8 cellular contexts compared by ENCODE assay signal in genomic region chr13:113034451-113035208, GRCh38.
A peak's percentile ranks its signal among the peaks of the same experiment; 100 is the strongest.
DNase-seq lines count a peak whose midpoint lies in the region; ATAC-seq and TF ChIP-seq lines count a peak whose summit lies in the region.

No MANE protein-coding gene starts in this region.

- no peak for DNase-seq in stimulated activated naive CD8-positive, alpha-beta T cell treated with anti-CD3 and anti-CD28 coated beads, Interleukin-15, amount 100 ng/mL, for 72 hours
- DNase-seq in stimulated activated naive CD8-positive, alpha-beta T cell treated with anti-CD3 and anti-CD28 coated beads, Interleukin-15, Interleukin-2, amounts not matched to agents 100 U/mL and 50 U/mL, for 24 hours = no peak
- peak; percentile 47 for DNase-seq in astrocyte of the spinal cord (ENCODE audit: low read depth, low spot score)
- peak; percentile 35 for DNase-seq in iPS DF 6.9 (ENCODE audit: low read depth, low spot score)
- peak; percentile 89 for DNase-seq in superior temporal gyrus (ENCODE audit: extremely low spot score)
- DNase-seq in islet precursor cell = no peak
- DNase-seq in activated CD4-positive, alpha-beta T cell treated with anti-CD3 and anti-CD28 coated beads for 36 hours = no peak
- no peak for DNase-seq in stimulated activated naive CD4-positive, alpha-beta T cell treated with Interleukin-2 at 50 U/mL for 16 hours (lab: John Stamatoyannopoulos, UW)

- peak; percentile 74 for ATAC-seq in stimulated activated naive CD8-positive, alpha-beta T cell treated with anti-CD3 and anti-CD28 coated beads, Interleukin-15, amount 100 ng/mL, for 72 hours
- ATAC-seq in stimulated activated naive CD8-positive, alpha-beta T cell treated with anti-CD3 and anti-CD28 coated beads, Interleukin-15, Interleukin-2, amounts not matched to agents 100 U/mL and 50 U/mL, for 24 hours = no peak
- ATAC-seq in activated CD4-positive, alpha-beta T cell treated with anti-CD3 and anti-CD28 coated beads for 36 hours = no peak

- H3K27ac ChIP-seq in iPS DF 6.9 (ENCODE audit: low read length) = no peak overlapping the region

- POLR2A ChIA-PET in activated CD4-positive, alpha-beta T cell treated with anti-CD3 and anti-CD28 coated beads for 36 hours (lab: Charles Lee) = no interaction called here

- no peaks in the 10 kb centered on the region for H3K9me3 Mint-ChIP-seq in stimulated activated naive CD8-positive, alpha-beta T cell treated with anti-CD3 and anti-CD28 coated beads, Interleukin-15, amount 100 ng/mL, for 72 hours
- no peaks in the 10 kb centered on the region for H3K9me3 Mint-ChIP-seq in activated CD4-positive, alpha-beta T cell treated with anti-CD3 and anti-CD28 coated beads for 36 hours (ENCODE audit: low read depth)

- WGBS in iPS DF 6.9 (ENCODE audit: insufficient coverage, insufficient read length) = no CpG with 5 or more reads among the region's 35 CpGs

- no peaks in the 10 kb centered on the region for H3K36me3 Mint-ChIP-seq in activated CD4-positive, alpha-beta T cell treated with anti-CD3 and anti-CD28 coated beads for 36 hours (ENCODE audit: low read depth)

- H3K27me3 Mint-ChIP-seq in stimulated activated naive CD8-positive, alpha-beta T cell treated with anti-CD3 and anti-CD28 coated beads, Interleukin-15, amount 100 ng/mL, for 72 hours = no peaks in the 10 kb centered on the region
- H3K27me3 Mint-ChIP-seq in activated CD4-positive, alpha-beta T cell treated with anti-CD3 and anti-CD28 coated beads for 36 hours = no peaks in the 10 kb centered on the region

- no peaks in the 10 kb centered on the region for H3K4me1 ChIP-seq in iPS DF 6.9 (ENCODE audit: control insufficient read depth, insufficient read depth, low read length)

- H3K4me1 Mint-ChIP-seq in stimulated activated naive CD8-positive, alpha-beta T cell treated with anti-CD3 and anti-CD28 coated beads, Interleukin-15, amount 100 ng/mL, for 72 hours = peaks cover under 1% of the 10 kb centered on the region
- no peaks in the 10 kb centered on the region for H3K4me1 Mint-ChIP-seq in activated CD4-positive, alpha-beta T cell treated with anti-CD3 and anti-CD28 coated beads for 36 hours

- CTCF ChIA-PET in activated CD4-positive, alpha-beta T cell treated with anti-CD3 and anti-CD28 coated beads for 36 hours (lab: Charles Lee) = interaction anchor here (0.7 kb wide), 1 partner anchor 92 kb away, joined by 3 read pairs; no protein-coding TSS in a partner anchor

- no peaks in the 10 kb centered on the region for H3K27me3 ChIP-seq in iPS DF 6.9 (ENCODE audit: control insufficient read depth, insufficient read depth, low read length)

- intact Hi-C loops in activated CD4-positive, alpha-beta T cell treated with anti-CD3 and anti-CD28 coated beads for 36 hours (cut with DNase I, micrococcal nuclease) = no loop called here

- TF ChIP-seq CTCF in astrocyte of the spinal cord (IDR thresholded peaks at IDR 0.05; ENCODE audit: low read depth, low read length) = peak; percentile 66

- H3K36me3 ChIP-seq in iPS DF 6.9 (ENCODE audit: control insufficient read depth, insufficient read depth, low read length) = no peaks in the 10 kb centered on the region

- H3K9me3 ChIP-seq in iPS DF 6.9 (ENCODE audit: control insufficient read depth, insufficient read depth, low read length) = no peaks in the 10 kb centered on the region

- in situ Hi-C loops in astrocyte of the spinal cord (cut with HindIII; ENCODE audit: low sequenced_read_pairs) = no loop called here

- H3K4me3 Mint-ChIP-seq in stimulated activated naive CD8-positive, alpha-beta T cell treated with anti-CD3 and anti-CD28 coated beads, Interleukin-15, amount 100 ng/mL, for 72 hours = no peak overlapping the region
- no peak overlapping the region for H3K4me3 Mint-ChIP-seq in activated CD4-positive, alpha-beta T cell treated with anti-CD3 and anti-CD28 coated beads for 36 hours

- no peak overlapping the region for H3K27ac Mint-ChIP-seq in stimulated activated naive CD8-positive, alpha-beta T cell treated with anti-CD3 and anti-CD28 coated beads, Interleukin-15, amount 100 ng/mL, for 72 hours
- no peak overlapping the region for H3K27ac Mint-ChIP-seq in activated CD4-positive, alpha-beta T cell treated with anti-CD3 and anti-CD28 coated beads for 36 hours

- H3K4me3 ChIP-seq in astrocyte of the spinal cord (ENCODE audit: low read depth, low read length) (no peak overlapping the region), iPS DF 6.9 (ENCODE audit: low read length) (no peak overlapping the region)

Comparison
In these comparisons a context has a peak if more than half of its experiments do, and no peak if none do; other contexts are left out.
1. DNase-seq: peak in astrocyte of the spinal cord (single experiment), iPS DF 6.9 (single experiment) and superior temporal gyrus (single experiment); none in stimulated activated naive CD8-positive, alpha-beta T cell treated with anti-CD3 and anti-CD28 coated beads, Interleukin-15, amount 100 ng/mL, for 72 hours (0 of 2), stimulated activated naive CD8-positive, alpha-beta T cell treated with anti-CD3 and anti-CD28 coated beads, Interleukin-15, Interleukin-2, amounts not matched to agents 100 U/mL and 50 U/mL, for 24 hours (single experiment), islet precursor cell (single experiment), activated CD4-positive, alpha-beta T cell treated with anti-CD3 and anti-CD28 coated beads for 36 hours (single experiment) and stimulated activated naive CD4-positive, alpha-beta T cell treated with Interleukin-2 at 50 U/mL for 16 hours (single experiment).